Comparison of ENCODE assay signal across 2 cellular contexts in the genomic region with DNA sequence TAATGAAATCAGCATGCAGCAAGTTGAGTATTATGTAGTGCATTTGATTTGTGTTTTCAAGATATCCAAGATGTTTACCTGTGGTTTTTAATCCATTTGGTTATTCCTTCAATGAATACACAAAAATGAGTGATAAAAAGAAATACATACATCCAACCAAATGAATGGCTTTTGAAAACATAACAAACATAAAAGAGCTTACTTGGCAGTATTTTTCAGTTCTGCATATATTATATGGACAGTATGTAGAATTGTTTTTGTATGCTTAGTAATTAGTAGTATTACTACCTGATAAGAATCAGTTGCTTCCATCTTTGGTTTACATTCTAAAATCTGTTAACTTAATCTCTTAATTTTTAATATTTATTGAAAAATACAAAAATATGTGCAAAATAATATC.
A peak's percentile ranks its signal among the peaks of the same experiment; 100 is the strongest.
TF ChIP-seq lines count a peak whose summit lies in the region.

No MANE protein-coding gene starts in this region.

TF ChIP-seq in HepG2, 621 proteins besides CTCF, POLR2A, EP300 and RAD21 (continued from another document):
- TF ChIP-seq ZBTB1 (CRISPR knock-in tag; IDR thresholded peaks at IDR 0.05; ENCODE audit: borderline replicate concordance) (no peak), ZFP62 (CRISPR knock-in tag; IDR thresholded peaks at IDR 0.05) (no peak), CHCHD3 (CRISPR knock-in tag; IDR thresholded peaks at IDR 0.05) (no peak), POGZ (CRISPR knock-in tag; IDR thresholded peaks at IDR 0.05) (no peak), ARHGAP35 (CRISPR knock-in tag; IDR thresholded peaks at IDR 0.05; ENCODE audit: borderline replicate concordance) (no peak), SMARCC2 (IDR thresholded peaks at IDR 0.05) (no peak), MAFK (conservative IDR thresholded peaks at IDR 0.05 in 1 of 2, IDR thresholded peaks at IDR 0.05 in 1 of 2; ENCODE audit: low read length in 2 of 2) (peak; percentile 52 to 82; a peak in 3 of 4 replicates), MAFF (IDR thresholded peaks at IDR 0.05; ENCODE audit: low read depth, low read length) (peak; percentile 75), MED8 (CRISPR knock-in tag; IDR thresholded peaks at IDR 0.05; ENCODE audit: insufficient replicate concordance) (no peak), ZNF230 (CRISPR knock-in tag; IDR thresholded peaks at IDR 0.05) (no peak)
- TF ChIP-seq, protein P1, sequence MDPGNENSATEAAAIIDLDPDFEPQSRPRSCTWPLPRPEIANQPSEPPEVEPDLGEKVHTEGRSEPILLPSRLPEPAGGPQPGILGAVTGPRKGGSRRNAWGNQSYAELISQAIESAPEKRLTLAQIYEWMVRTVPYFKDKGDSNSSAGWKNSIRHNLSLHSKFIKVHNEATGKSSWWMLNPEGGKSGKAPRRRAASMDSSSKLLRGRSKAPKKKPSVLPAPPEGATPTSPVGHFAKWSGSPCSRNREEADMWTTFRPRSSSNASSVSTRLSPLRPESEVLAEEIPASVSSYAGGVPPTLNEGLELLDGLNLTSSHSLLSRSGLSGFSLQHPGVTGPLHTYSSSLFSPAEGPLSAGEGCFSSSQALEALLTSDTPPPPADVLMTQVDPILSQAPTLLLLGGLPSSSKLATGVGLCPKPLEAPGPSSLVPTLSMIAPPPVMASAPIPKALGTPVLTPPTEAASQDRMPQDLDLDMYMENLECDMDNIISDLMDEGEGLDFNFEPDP (CRISPR knock-in tag; conservative IDR thresholded peaks at IDR 0.05), result no peak

TF ChIP-seq in IMR-90, 13 proteins besides CTCF, POLR2A, EP300 and RAD21 (continued from another document):
- TF ChIP-seq, protein P2, sequence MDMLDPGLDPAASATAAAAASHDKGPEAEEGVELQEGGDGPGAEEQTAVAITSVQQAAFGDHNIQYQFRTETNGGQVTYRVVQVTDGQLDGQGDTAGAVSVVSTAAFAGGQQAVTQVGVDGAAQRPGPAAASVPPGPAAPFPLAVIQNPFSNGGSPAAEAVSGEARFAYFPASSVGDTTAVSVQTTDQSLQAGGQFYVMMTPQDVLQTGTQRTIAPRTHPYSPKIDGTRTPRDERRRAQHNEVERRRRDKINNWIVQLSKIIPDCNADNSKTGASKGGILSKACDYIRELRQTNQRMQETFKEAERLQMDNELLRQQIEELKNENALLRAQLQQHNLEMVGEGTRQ (IDR thresholded peaks at IDR 0.05; ENCODE audit: low read depth, low read length), result no peak
- TF ChIP-seq RCOR1 (IDR thresholded peaks at IDR 0.05; ENCODE audit: insufficient replicate concordance, low read length), result no peak
- no peak for TF ChIP-seq NFE2L2 (IDR thresholded peaks at IDR 0.05; ENCODE audit: low read depth, low read length)
- peak; percentile 64 for TF ChIP-seq MAFK (IDR thresholded peaks at IDR 0.05; ENCODE audit: low read depth, low read length)
TF ChIP-seq in IMR-90: peak in this region for 1.
